In the genomic region with DNA sequence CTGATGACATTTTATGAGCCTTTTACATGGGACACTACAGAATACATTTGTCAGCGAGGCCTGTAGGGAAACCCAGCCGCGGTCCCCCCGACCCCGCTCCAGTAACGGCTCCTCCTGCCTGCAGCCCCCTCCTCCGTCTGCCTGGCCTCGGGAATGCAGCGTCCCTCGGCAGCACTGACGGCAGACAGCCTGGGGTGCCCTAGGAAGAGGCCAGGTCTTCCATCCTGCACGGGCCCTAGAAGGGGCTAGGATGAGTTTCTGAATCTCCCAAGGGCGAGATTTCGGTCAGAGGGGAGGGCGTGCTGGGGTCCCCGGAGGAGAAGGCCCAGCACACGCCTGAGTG, we compare ENCODE assay signal across 1 cellular context.
TF ChIP-seq lines count a peak whose summit lies in the region.

No MANE protein-coding gene starts in this region.

TF ChIP-seq in HEK293, 187 proteins besides CTCF, POLR2A, EP300 and RAD21 (continued from another document):
- TF ChIP-seq, protein P1, sequence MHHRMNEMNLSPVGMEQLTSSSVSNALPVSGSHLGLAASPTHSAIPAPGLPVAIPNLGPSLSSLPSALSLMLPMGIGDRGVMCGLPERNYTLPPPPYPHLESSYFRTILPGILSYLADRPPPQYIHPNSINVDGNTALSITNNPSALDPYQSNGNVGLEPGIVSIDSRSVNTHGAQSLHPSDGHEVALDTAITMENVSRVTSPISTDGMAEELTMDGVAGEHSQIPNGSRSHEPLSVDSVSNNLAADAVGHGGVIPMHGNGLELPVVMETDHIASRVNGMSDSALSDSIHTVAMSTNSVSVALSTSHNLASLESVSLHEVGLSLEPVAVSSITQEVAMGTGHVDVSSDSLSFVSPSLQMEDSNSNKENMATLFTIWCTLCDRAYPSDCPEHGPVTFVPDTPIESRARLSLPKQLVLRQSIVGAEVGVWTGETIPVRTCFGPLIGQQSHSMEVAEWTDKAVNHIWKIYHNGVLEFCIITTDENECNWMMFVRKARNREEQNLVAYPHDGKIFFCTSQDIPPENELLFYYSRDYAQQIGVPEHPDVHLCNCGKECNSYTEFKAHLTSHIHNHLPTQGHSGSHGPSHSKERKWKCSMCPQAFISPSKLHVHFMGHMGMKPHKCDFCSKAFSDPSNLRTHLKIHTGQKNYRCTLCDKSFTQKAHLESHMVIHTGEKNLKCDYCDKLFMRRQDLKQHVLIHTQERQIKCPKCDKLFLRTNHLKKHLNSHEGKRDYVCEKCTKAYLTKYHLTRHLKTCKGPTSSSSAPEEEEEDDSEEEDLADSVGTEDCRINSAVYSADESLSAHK (tag by site-specific recombination; IDR thresholded peaks at IDR 0.05): 0 out of 2 replicates have a peak, but pooled peaks have one; percentile 11
- TF ChIP-seq ZBTB8A (tag by site-specific recombination; IDR thresholded peaks at IDR 0.05) (peak; percentile 63), ZNF335 (tag by site-specific recombination; conservative IDR thresholded peaks at IDR 0.05) (peak; percentile 67), TRIM28 (IDR thresholded peaks at IDR 0.05; ENCODE audit: borderline replicate concordance, low read length) (no peak), GLIS1 (tag by site-specific recombination; IDR thresholded peaks at IDR 0.05) (no peak), ZNF560 (tag by site-specific recombination; IDR thresholded peaks at IDR 0.05; ENCODE audit: borderline replicate concordance) (no peak), ZNF670 (tag by site-specific recombination; IDR thresholded peaks at IDR 0.05; ENCODE audit: low read depth) (no peak)
- TF ChIP-seq, protein P2, sequence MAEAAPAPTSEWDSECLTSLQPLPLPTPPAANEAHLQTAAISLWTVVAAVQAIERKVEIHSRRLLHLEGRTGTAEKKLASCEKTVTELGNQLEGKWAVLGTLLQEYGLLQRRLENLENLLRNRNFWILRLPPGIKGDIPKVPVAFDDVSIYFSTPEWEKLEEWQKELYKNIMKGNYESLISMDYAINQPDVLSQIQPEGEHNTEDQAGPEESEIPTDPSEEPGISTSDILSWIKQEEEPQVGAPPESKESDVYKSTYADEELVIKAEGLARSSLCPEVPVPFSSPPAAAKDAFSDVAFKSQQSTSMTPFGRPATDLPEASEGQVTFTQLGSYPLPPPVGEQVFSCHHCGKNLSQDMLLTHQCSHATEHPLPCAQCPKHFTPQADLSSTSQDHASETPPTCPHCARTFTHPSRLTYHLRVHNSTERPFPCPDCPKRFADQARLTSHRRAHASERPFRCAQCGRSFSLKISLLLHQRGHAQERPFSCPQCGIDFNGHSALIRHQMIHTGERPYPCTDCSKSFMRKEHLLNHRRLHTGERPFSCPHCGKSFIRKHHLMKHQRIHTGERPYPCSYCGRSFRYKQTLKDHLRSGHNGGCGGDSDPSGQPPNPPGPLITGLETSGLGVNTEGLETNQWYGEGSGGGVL (tag by site-specific recombination; IDR thresholded peaks at IDR 0.05): no peak
- TF ChIP-seq, protein P3, sequence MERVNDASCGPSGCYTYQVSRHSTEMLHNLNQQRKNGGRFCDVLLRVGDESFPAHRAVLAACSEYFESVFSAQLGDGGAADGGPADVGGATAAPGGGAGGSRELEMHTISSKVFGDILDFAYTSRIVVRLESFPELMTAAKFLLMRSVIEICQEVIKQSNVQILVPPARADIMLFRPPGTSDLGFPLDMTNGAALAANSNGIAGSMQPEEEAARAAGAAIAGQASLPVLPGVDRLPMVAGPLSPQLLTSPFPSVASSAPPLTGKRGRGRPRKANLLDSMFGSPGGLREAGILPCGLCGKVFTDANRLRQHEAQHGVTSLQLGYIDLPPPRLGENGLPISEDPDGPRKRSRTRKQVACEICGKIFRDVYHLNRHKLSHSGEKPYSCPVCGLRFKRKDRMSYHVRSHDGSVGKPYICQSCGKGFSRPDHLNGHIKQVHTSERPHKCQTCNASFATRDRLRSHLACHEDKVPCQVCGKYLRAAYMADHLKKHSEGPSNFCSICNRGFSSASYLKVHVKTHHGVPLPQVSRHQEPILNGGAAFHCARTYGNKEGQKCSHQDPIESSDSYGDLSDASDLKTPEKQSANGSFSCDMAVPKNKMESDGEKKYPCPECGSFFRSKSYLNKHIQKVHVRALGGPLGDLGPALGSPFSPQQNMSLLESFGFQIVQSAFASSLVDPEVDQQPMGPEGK (tag by site-specific recombination; IDR thresholded peaks at IDR 0.05): peak; percentile 13; the same call in 1 of the 2 replicates
